ENCODE assay signal across 8 cellular contexts in genomic region chr9:38362912-38363588, GRCh38. TPM values are rescaled to one million over a fixed set of nuclear protein-coding genes. Genes with fewer than 3 reads are reported as not detected.
A peak's percentile ranks its signal among the peaks of the same experiment; 100 is the strongest.
DNase-seq lines count a peak whose midpoint lies in the region; ATAC-seq, FAIRE-seq and TF ChIP-seq lines count a peak whose summit lies in the region.

No MANE protein-coding gene starts in this region.

- intact Hi-C loops in Caco-2 (cut with micrococcal nuclease; ENCODE audit: unreplicated experiment) (loop anchor here (1.0 to 10.0 kb wide), 5 partner anchors 29 to 458 kb away; partner anchors contain the start of gene SLC25A51), breast epithelium (cut with DNase I; ENCODE audit: low total_unique reads) (no loop called here), stomach (cut with DNase I; ENCODE audit: low total_unique reads) (no loop called here)

- POLR2A ChIA-PET in Caco-2 (lab: Charles Lee): no interaction called here

- no peaks in the 10 kb centered on the region for H3K4me1 Mint-ChIP-seq in Caco-2 (ENCODE audit: low read depth, unreplicated experiment)

- H2AFZ ChIP-seq in keratinocyte (ENCODE audit: control insufficient read depth, low read length): no peak overlapping the region

- H3K9me1 ChIP-seq in keratinocyte (ENCODE audit: control insufficient read depth, extremely low read depth, insufficient read depth, low read length): no peaks in the 10 kb centered on the region

- H3K27me3 Mint-ChIP-seq in Caco-2 (ENCODE audit: insufficient read depth, unreplicated experiment): no peaks in the 10 kb centered on the region

- H3K36me3 ChIP-seq in Caco-2 (ENCODE audit: control insufficient read depth, insufficient read depth, low read length) (no peaks in the 10 kb centered on the region), breast epithelium (no peaks in the 10 kb centered on the region), keratinocyte (ENCODE audit: control insufficient read depth in 2 of 2, extremely low read depth in 1 of 2, insufficient read depth in 2 of 2, low read length in 2 of 2) (no peaks in the 10 kb centered on the region), stomach (no peaks in the 10 kb centered on the region)

- no peak for ATAC-seq in HG03521 (IDR thresholded peaks at IDR 0.05; ENCODE audit: unreplicated experiment)

- H4K20me1 ChIP-seq in keratinocyte (ENCODE audit: control insufficient read depth, extremely low read depth, insufficient read depth, low read length): no peaks in the 10 kb centered on the region

- no peak overlapping the region for H3K4me2 ChIP-seq in keratinocyte (ENCODE audit: control insufficient read depth, extremely low read depth, insufficient read depth, low read depth, low read length)

- no peak overlapping the region for H3K4me3 Mint-ChIP-seq in Caco-2 (ENCODE audit: unreplicated experiment)

- FAIRE-seq in GM19239 (lab: Jason Lieb, UNC) (peak; percentile 86), RCC 7860 (lab: Jason Lieb, UNC) (no peak), keratinocyte (lab: Jason Lieb, UNC) (peak; percentile 56)

- H3K36me3 Mint-ChIP-seq in Caco-2 (ENCODE audit: insufficient read depth, unreplicated experiment): no peaks in the 10 kb centered on the region

- H3K27me3 ChIP-seq in Caco-2 (replicated peaks; ENCODE audit: control insufficient read depth, insufficient read depth, low read length) (no peaks in the 10 kb centered on the region), breast epithelium (no peaks in the 10 kb centered on the region), keratinocyte (ENCODE audit: control insufficient read depth, extremely low read depth, insufficient read depth, low read length) (peaks cover 11% of the 10 kb centered on the region), stomach (no peaks in the 10 kb centered on the region)

- H3K9me3 Mint-ChIP-seq in Caco-2 (ENCODE audit: unreplicated experiment): no peaks in the 10 kb centered on the region

- dilution Hi-C loops in keratinocyte (cut with MboI; ENCODE audit: extremely low pct_ligation_motif_present, low sequenced_read_pairs): no loop called here

- H3K79me2 ChIP-seq in keratinocyte (ENCODE audit: control insufficient read depth, insufficient read depth, low read length): no peaks in the 10 kb centered on the region

- H3K9me3 ChIP-seq in Caco-2 (no peaks in the 10 kb centered on the region), breast epithelium (no peaks in the 10 kb centered on the region), keratinocyte (ENCODE audit: control insufficient read depth, low read depth, low read length) (no peaks in the 10 kb centered on the region), stomach (no peaks in the 10 kb centered on the region)

- no peak overlapping the region for H3K27ac Mint-ChIP-seq in Caco-2 (ENCODE audit: unreplicated experiment)

- CTCF ChIA-PET in Caco-2 (lab: Charles Lee): no interaction called here

- no peak overlapping the region for H3K4me3 ChIP-seq in Caco-2 (ENCODE audit: low read depth, low read length)
- H3K4me3 ChIP-seq in LNCaP clone FGC (ENCODE audit: low read depth, low read length): no peak overlapping the region
- peak overlapping the region in 1 of 3 donors; percentile 39 for H3K4me3 ChIP-seq in breast epithelium
- H3K4me3 ChIP-seq in keratinocyte (ENCODE audit: control insufficient read depth in 2 of 3, extremely low read depth in 1 of 3, insufficient read depth in 2 of 3, low read depth in 1 of 3, low read length in 3 of 3): no peak overlapping the region
- peak overlapping the region in 1 of 4 donors; percentile 11 for H3K4me3 ChIP-seq in stomach

- TF ChIP-seq POLR2A in breast epithelium (IDR thresholded peaks at IDR 0.05): no peak
- no peak for TF ChIP-seq POLR2A in stomach (IDR thresholded peaks at IDR 0.05)

- no peak for TF ChIP-seq EP300 in stomach (IDR thresholded peaks at IDR 0.05)

- H3K9ac ChIP-seq in keratinocyte (ENCODE audit: control insufficient read depth, extremely low read depth, insufficient read depth, low read length): no peak overlapping the region

- TF ChIP-seq CTCF in Caco-2 (IDR thresholded peaks at IDR 0.05; ENCODE audit: insufficient read depth in 1 of 2, low read depth in 1 of 2, low read length in 1 of 2, severe bottlenecking in 1 of 2, unreplicated experiment in 1 of 2) (peak; percentile 49 to 61), LNCaP clone FGC (IDR thresholded peaks at IDR 0.05; ENCODE audit: control insufficient read depth, extremely low read depth, insufficient read depth) (peak; percentile 77), breast epithelium (IDR thresholded peaks at IDR 0.05) (peak in 2 of 3 donors; percentile 39 to 56), keratinocyte (optimal IDR thresholded peaks at IDR 0.05 in 1 of 3, IDR thresholded peaks at IDR 0.05 in 1 of 3, conservative IDR thresholded peaks at IDR 0.05 in 1 of 3; ENCODE audit: extremely low read depth in 1 of 3, insufficient read depth in 2 of 3, low read length in 3 of 3) (peak; percentile 53 to 57 (median 54)), stomach (IDR thresholded peaks at IDR 0.05) (peak in 5 of 7 experiments; percentile 34 to 68 (median 54))

- 35 to 41% (median 39%) methylated on average over 20 of the region's 20 CpGs for WGBS in stomach, 5 donors

- H3K4me1 ChIP-seq in Caco-2 (no peaks in the 10 kb centered on the region), breast epithelium (no peaks in the 10 kb centered on the region), keratinocyte (ENCODE audit: control insufficient read depth, extremely low read depth, insufficient read depth, low read length) (no peaks in the 10 kb centered on the region), stomach (peaks cover 0 to 11% (median 5%) of the 10 kb centered on the region in 4 donors)

- DNase-seq in Caco-2 (peak; percentile 47 to 53), GM19239 (ENCODE audit: insufficient read length, low spot score) (peak; percentile 28), LNCaP clone FGC (ENCODE audit: low read depth) (peak; percentile 78), RCC 7860 (ENCODE audit: low spot score) (peak; percentile 66), breast epithelium (ENCODE audit: low spot score in 2 of 2) (peak in 1 of 2 donors; percentile 30), keratinocyte (ENCODE audit: low read depth, low spot score) (no peak), stomach (peak; percentile 45)

- H3K27ac ChIP-seq in breast epithelium (no peak overlapping the region), keratinocyte (ENCODE audit: control insufficient read depth, insufficient read depth, low read length) (no peak overlapping the region), stomach (no peak overlapping the region)

- BruUV-seq in Caco-2 (replicated peaks; lab: Mats Ljungman, UMichigan): no TSS peak

RNA-seq across cellular contexts. Expression of gene ALDH1B1, which starts 29.5 kb away (rescaled TPM):
- 35.7 and 38.3 TPM in 2 replicates for total RNA-seq in Caco-2 (2022)
- 10 to 100 TPM; 10.2 to 18.4 (median 11.0) TPM for total RNA-seq in breast epithelium
- polyA plus RNA-seq in keratinocyte: 10.9 to 22.0 TPM (median 14.4 TPM) in 3 replicates
- polyA plus RNA-seq in keratinocyte (2011; ENCODE audit: low read depth): 1.0 TPM
- 14.5 and 15.4 TPM in 2 replicates for polyA plus RNA-seq in keratinocyte (2011; cell fraction: cytosol; rRNA removed)
- polyA plus RNA-seq in keratinocyte (2011; cell fraction: nucleus; rRNA removed): 10.8 and 11.1 TPM in 2 replicates
- polyA plus RNA-seq in keratinocyte (2012; ENCODE audit: low replicate concordance): 0.66 and 20.6 TPM in 2 replicates
- polyA minus RNA-seq in keratinocyte: 21.8 to 26.4 TPM (median 24.1 TPM) in 3 replicates
- 25.9 TPM for polyA minus RNA-seq in keratinocyte (2011; cell fraction: cytosol; rRNA and poly(A)+ RNA removed)
- 9.5 and 12.3 TPM in 2 replicates for polyA minus RNA-seq in keratinocyte (2011; cell fraction: nucleus; rRNA and poly(A)+ RNA removed)
- 10 to 100 TPM in 4 of 5 donors, under 1 TPM in 1; 0.58 to 68.7 (median 28.4) TPM for total RNA-seq in stomach
- polyA plus RNA-seq in stomach: 10 to 100 TPM; 12.1 to 17.7 (median 17.0) TPM
